19 cellular contexts compared by ENCODE assay signal in the genomic region with DNA sequence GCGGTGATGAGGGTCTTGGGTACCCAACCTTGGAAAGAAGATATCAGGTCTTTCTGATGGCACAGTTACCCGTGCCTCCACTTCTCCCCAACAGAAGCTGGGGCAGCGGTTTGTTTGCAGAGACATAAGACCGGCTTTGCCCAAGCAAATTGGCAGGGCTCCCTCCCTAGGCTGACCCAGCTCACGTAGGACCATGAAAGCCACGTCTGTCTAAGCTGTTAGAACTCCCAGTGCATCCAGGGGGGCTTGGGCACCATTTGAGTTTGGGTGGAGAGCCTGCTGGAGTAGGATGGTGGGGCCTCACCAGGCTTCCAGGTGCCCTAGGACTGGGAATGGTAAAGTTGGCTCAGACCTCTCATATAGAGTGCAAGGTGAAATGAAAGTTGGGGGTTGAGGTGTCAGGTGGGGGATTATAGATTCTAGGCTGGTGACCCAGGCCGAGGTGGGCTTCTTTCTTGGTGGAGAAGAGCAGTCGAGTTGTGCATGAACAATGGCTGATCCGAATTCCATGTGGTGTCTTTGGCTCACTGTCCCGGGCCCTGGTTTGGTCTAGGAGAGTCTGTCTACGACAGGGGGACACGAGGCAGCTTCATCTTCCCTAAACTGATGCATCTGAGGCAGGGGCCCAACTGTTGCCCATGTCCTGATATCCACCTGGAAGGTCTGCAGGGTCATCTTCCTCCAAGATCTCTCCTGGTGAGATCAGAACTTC. TPM values are rescaled to one million over a fixed set of nuclear protein-coding genes. Genes with fewer than 3 reads are reported as not detected.
DNase-seq lines count a peak whose midpoint lies in the region; ATAC-seq and TF ChIP-seq lines count a peak whose summit lies in the region.
"Had no signal": no experiment of that assay in that cellular context is flagged by ENCODE, and none has a peak within 500 bp of the region (broad histone marks: within the 10 kb centered on the region; RNA-seq: fewer than 3 reads in every experiment).

No MANE protein-coding gene starts in this region.

- WGBS in HUES64: 90% methylated on average over 12 of the region's 12 CpGs

- peaks cover 0 to 1% (median 0%) of the 10 kb centered on the region in 8 donors for H3K9me3 Mint-ChIP-seq in CD4-positive, alpha-beta memory T cell
- H3K9me3 Mint-ChIP-seq: stimulated activated effector memory CD8-positive, alpha-beta T cell treated with anti-CD3 and anti-CD28 coated beads, Interleukin-12 subunit alpha, Interleukin-12 subunit beta, amount 100 ng/mL, for 72 hours had no signal

- intact Hi-C loops in CD4-positive, alpha-beta memory T cell (cut with micrococcal nuclease): no loop called here
- intact Hi-C loops in sciatic nerve (cut with DNase I): loop anchor here (5.0 kb wide), 1 partner anchor 1281 kb away; no protein-coding TSS in a partner anchor
- intact Hi-C loops in vagina (cut with DNase I): no loop called here

- H3K27me3 Mint-ChIP-seq in CD4-positive, alpha-beta memory T cell: peaks cover 26 to 44% of the 10 kb centered on the region in 2 donors

- H3K9me3 ChIP-seq in CD4-positive, alpha-beta memory T cell (ENCODE audit: control insufficient read depth in 1 of 2, low read length in 2 of 2): no peaks in the 10 kb centered on the region
- H3K9me3 ChIP-seq in HUES64 (ENCODE audit: insufficient read depth, low read depth, low read length) (no peaks in the 10 kb centered on the region), iPS-18a (ENCODE audit: control insufficient read depth, low read depth, low read length) (no peaks in the 10 kb centered on the region), osteoblast (ENCODE audit: low read depth, low read length) (no peaks in the 10 kb centered on the region), vagina (no peaks in the 10 kb centered on the region)
- H3K9me3 ChIP-seq: adrenal gland, thoracic aorta had no signal

- no peaks in the 10 kb centered on the region for H3K36me3 Mint-ChIP-seq in CD4-positive, alpha-beta memory T cell

- H4K20me1 ChIP-seq in osteoblast (ENCODE audit: insufficient read depth, low read length): peaks cover 5% of the 10 kb centered on the region

- H3K4me3 Mint-ChIP-seq in CD4-positive, alpha-beta memory T cell: peak overlapping the region in 5 of 8 donors; percentile 0 to 36 (median 29)

- H3K4me1 Mint-ChIP-seq in CD4-positive, alpha-beta memory T cell: peaks cover 2 to 22% (median 8%) of the 10 kb centered on the region in 4 donors

- no peak for TF ChIP-seq POLR2A in vagina (IDR thresholded peaks at IDR 0.05)

- ATAC-seq in GM19467 (IDR thresholded peaks at IDR 0.05; ENCODE audit: unreplicated experiment) (no peak), sciatic nerve (no peak)
- ATAC-seq: HCT116; Panc1; stimulated activated effector memory CD8-positive, alpha-beta T cell treated with anti-CD3 and anti-CD28 coated beads, Interleukin-12 subunit alpha, Interleukin-12 subunit beta, amount 100 ng/mL, for 72 hours had no signal

- no peak for TF ChIP-seq CTCF in osteoblast (IDR thresholded peaks at IDR 0.05; ENCODE audit: extremely low read depth, low read depth, low read length)
- no peak for TF ChIP-seq CTCF in vagina (IDR thresholded peaks at IDR 0.05)

- H3K4me2 ChIP-seq in osteoblast (ENCODE audit: insufficient read depth, low read length): no peak overlapping the region

- peaks cover 29% of the 10 kb centered on the region for H3K27me3 ChIP-seq in CD4-positive, alpha-beta memory T cell (ENCODE audit: insufficient read depth, low read length)
- H3K27me3 ChIP-seq in HUES64 (ENCODE audit: insufficient read depth, low read length) (peaks cover 50% of the 10 kb centered on the region), iPS-18a (ENCODE audit: control insufficient read depth, insufficient read depth, low read length) (peaks cover 40% of the 10 kb centered on the region), osteoblast (ENCODE audit: insufficient read depth, low read length) (peaks cover 58% of the 10 kb centered on the region), vagina (peaks cover 14% of the 10 kb centered on the region)
- H3K27me3 ChIP-seq: adrenal gland had no signal

- peaks cover 18% of the 10 kb centered on the region for H3K4me1 ChIP-seq in CD4-positive, alpha-beta memory T cell (ENCODE audit: insufficient read depth, low read length)
- H3K4me1 ChIP-seq in HUES64 (ENCODE audit: insufficient read depth, low read length): peaks cover 23% of the 10 kb centered on the region
- H3K4me1 ChIP-seq in iPS-18a (ENCODE audit: control insufficient read depth, low read depth, low read length): peaks cover 6% of the 10 kb centered on the region
- H3K4me1 ChIP-seq in osteoblast (ENCODE audit: insufficient read depth, low read length): peaks cover 10% of the 10 kb centered on the region
- peaks cover 26% of the 10 kb centered on the region for H3K4me1 ChIP-seq in vagina

- no peaks in the 10 kb centered on the region for H3K79me2 ChIP-seq in osteoblast (ENCODE audit: insufficient read depth, low read length)

- no peak overlapping the region for H3K27ac ChIP-seq in CD4-positive, alpha-beta memory T cell (ENCODE audit: low read depth, low read length)
- H3K27ac ChIP-seq in HUES64 (ENCODE audit: low read depth, low read length): no peak overlapping the region
- H3K27ac ChIP-seq in iPS-18a (ENCODE audit: low read length): no peak overlapping the region
- no peak overlapping the region for H3K27ac ChIP-seq in osteoblast (ENCODE audit: low read depth, low read length)
- no peak overlapping the region for H3K27ac ChIP-seq in vagina
- H3K27ac ChIP-seq: adrenal gland, SJSA1 had no signal

- H3K36me3 ChIP-seq in CD4-positive, alpha-beta memory T cell (ENCODE audit: insufficient read depth, low read length): no peaks in the 10 kb centered on the region
- H3K36me3 ChIP-seq in HUES64 (ENCODE audit: insufficient read depth, low read length): peaks cover 9% of the 10 kb centered on the region
- H3K36me3 ChIP-seq in iPS-18a (ENCODE audit: control insufficient read depth, low read depth, low read length): no peaks in the 10 kb centered on the region
- no peaks in the 10 kb centered on the region for H3K36me3 ChIP-seq in osteoblast (ENCODE audit: insufficient read depth, low read length)
- H3K36me3 ChIP-seq in vagina: no peaks in the 10 kb centered on the region
- H3K36me3 ChIP-seq: adrenal gland, SJSA1, thoracic aorta had no signal

- CTCF ChIA-PET in CD4-positive, alpha-beta memory T cell (lab: Charles Lee; ENCODE audit: partially characterized antibody): no interaction called here

- H3K27ac Mint-ChIP-seq in CD4-positive, alpha-beta memory T cell: peak overlapping the region in 1 of 7 donors; percentile 46
- H3K27ac Mint-ChIP-seq: stimulated activated effector memory CD8-positive, alpha-beta T cell treated with anti-CD3 and anti-CD28 coated beads, Interleukin-12 subunit alpha, Interleukin-12 subunit beta, amount 100 ng/mL, for 72 hours had no signal

- H3K9ac ChIP-seq in HUES64 (ENCODE audit: low read depth, low read length) (no peak overlapping the region), iPS-18a (ENCODE audit: low read length) (no peak overlapping the region)

- no peak overlapping the region for H2AFZ ChIP-seq in osteoblast (ENCODE audit: low read length)

- no peak for DNase-seq in CD4-positive, alpha-beta memory T cell
- DNase-seq in osteoblast (ENCODE audit: insufficient read length, low spot score, missing footprints): peak; percentile 63
- DNase-seq in sciatic nerve (ENCODE audit: low spot score): no peak
- no peak for DNase-seq in vagina (ENCODE audit: extremely low spot score in 2 of 2)
- DNase-seq: activated CD4-positive, alpha-beta T cell treated with anti-CD3 and anti-CD28 coated beads for 1 hour; adrenal gland; COR-L47; Kasumi-1; NCI-H1048; NCI-H2081; NCI-H446 had no signal

- H3K4me3 ChIP-seq in CD4-positive, alpha-beta memory T cell (ENCODE audit: low read length in 2 of 2): no peak overlapping the region
- H3K4me3 ChIP-seq in HUES64 (ENCODE audit: low read length) (peak overlapping the region; percentile 66; the same call in 1 of the 2 replicates), iPS-18a (ENCODE audit: low read length) (peak overlapping the region; percentile 81), osteoblast (ENCODE audit: insufficient read depth, low read length) (no peak overlapping the region), vagina (no peak overlapping the region)
- H3K4me3 ChIP-seq: SJSA1, thoracic aorta had no signal

- POLR2A ChIA-PET in CD4-positive, alpha-beta memory T cell (lab: Charles Lee; ENCODE audit: partially characterized antibody): no interaction called here

RNA-seq across cellular contexts. Expression of a gene that starts 3.4 kb away (rescaled TPM):
- under 1 TPM; 0.14 to 0.15 TPM for total RNA-seq in CD4-positive, alpha-beta memory T cell
- under 1 TPM in 1 of 2 donors, not detected in 1; 0.08 TPM for polyA plus RNA-seq in CD4-positive, alpha-beta memory T cell
- 7.4 TPM for polyA plus RNA-seq in HUES64 (2013, experiment 1 of 2)
- 9.1 TPM for polyA plus RNA-seq in HUES64 (2013, experiment 2 of 2)
- total RNA-seq in osteoblast (under 0.01 TPM in 2 replicates), sciatic nerve (19.1 TPM), vagina (not detected)
- total RNA-seq: thoracic aorta had no signal

RNA-seq across cellular contexts. Expression of a gene that starts 30.7 kb away (rescaled TPM):
- 10 to 100 TPM; 17.3 to 17.5 TPM for total RNA-seq in CD4-positive, alpha-beta memory T cell
- 10 to 100 TPM; 21.0 to 21.9 TPM for polyA plus RNA-seq in CD4-positive, alpha-beta memory T cell
- 64.1 TPM for polyA plus RNA-seq in HUES64 (2013, experiment 1 of 2)
- 66.8 TPM for polyA plus RNA-seq in HUES64 (2013, experiment 2 of 2)
- total RNA-seq in osteoblast (38.7 and 39.8 TPM in 2 replicates), sciatic nerve (32.6 TPM), vagina (18.7 TPM)

RNA-seq across cellular contexts. Expression of a gene that starts 37.9 kb away (rescaled TPM):
- 1 to 10 TPM; 3.7 to 5.0 TPM for total RNA-seq in CD4-positive, alpha-beta memory T cell
- polyA plus RNA-seq in CD4-positive, alpha-beta memory T cell: 1 to 10 TPM; 3.4 to 3.7 TPM
- polyA plus RNA-seq in HUES64 (2013, experiment 1 of 2): 19.7 TPM
- polyA plus RNA-seq in HUES64 (2013, experiment 2 of 2): 20.8 TPM
- 21.4 and 25.6 TPM in 2 replicates for total RNA-seq in osteoblast
- total RNA-seq in sciatic nerve: 27.9 TPM
- 26.3 TPM for total RNA-seq in vagina

RNA-seq across cellular contexts. Expression of a gene that starts 53.4 kb away (rescaled TPM):
- total RNA-seq in CD4-positive, alpha-beta memory T cell: 10 to 100 TPM; 74.0 to 74.6 TPM
- 100 to 1,000 TPM in 1 of 2 donors, 10 to 100 TPM in 1; 99.5 to 111 TPM for polyA plus RNA-seq in CD4-positive, alpha-beta memory T cell
- polyA plus RNA-seq in HUES64 (2013, experiment 1 of 2): 123 TPM
- 106 TPM for polyA plus RNA-seq in HUES64 (2013, experiment 2 of 2)
- total RNA-seq in osteoblast: 68.7 and 76.7 TPM in 2 replicates
- 47.9 TPM for total RNA-seq in sciatic nerve
- 50.3 TPM for total RNA-seq in vagina

Comparison
In these comparisons a context has a peak if more than half of its experiments do, and no peak if none do; other contexts are left out.
1. H3K4me3 ChIP-seq: peak in HUES64 (single experiment) and iPS-18a (single experiment); none in CD4-positive, alpha-beta memory T cell (0 of 2), osteoblast (single experiment) and vagina (0 of 2).
2. RNA of a gene that starts 3.4 kb away (total RNA-seq): 19.1 TPM in sciatic nerve (single experiment); not detected in vagina (single experiment), 0.14 to 0.15 TPM in CD4-positive, alpha-beta memory T cell and under 0.01 TPM in osteoblast; every median in the first group is over 10 times any median in the second.